In genomic region chr1:202710070-202711025, GRCh38 we compare ENCODE assay signal across 8 cellular contexts. TPM values are rescaled to one million over a fixed set of nuclear protein-coding genes. Genes with fewer than 3 reads are reported as not detected.
DNase-seq lines count a peak whose midpoint lies in the region; ATAC-seq, FAIRE-seq and TF ChIP-seq lines count a peak whose summit lies in the region.

SYT2 (minus strand) TSS chr1:202710454; CDS start chr1:202605772, 104,682 bp downstream.

- no peak within 1 kb of the TSS for H3K27ac ChIP-seq in ACC112 (ENCODE audit: low read depth, low read length)
- H3K27ac ChIP-seq in small intestine (ENCODE audit: low read depth in 1 of 2, low read length in 1 of 2), result no peak within 1 kb of the TSS

- no peak within 1 kb of the TSS for H3K27ac Mint-ChIP-seq in activated T-cell treated with anti-CD3 and anti-CD28 coated beads, Interleukin-2, amount 50 U/mL, for 72 hours

- H3K27me3 ChIP-seq in ACC112 (ENCODE audit: insufficient read depth, low read length) (peaks cover 85% of the 10 kb centered on the region), small intestine (ENCODE audit: control insufficient read depth in 2 of 2, insufficient read depth in 2 of 2, low read length in 2 of 2) (peaks cover 0 to 37% of the 10 kb centered on the region in 2 donors)

- no peaks in the 10 kb centered on the region for H3K36me3 ChIP-seq in ACC112 (ENCODE audit: insufficient read depth, low read length)
- H3K36me3 ChIP-seq in small intestine (ENCODE audit: control insufficient read depth in 2 of 2, insufficient read depth in 2 of 2, low read length in 2 of 2), result no peaks in the 10 kb centered on the region

- H3K4me3 Mint-ChIP-seq in activated T-cell treated with anti-CD3 and anti-CD28 coated beads, Interleukin-2, amount 50 U/mL, for 72 hours, result peak within 1 kb of the TSS; percentile 34 to 35

- WGBS in small intestine, 3 donors, result 4 to 5% (median 5%) methylated on average over 52 to 63 of the region's 63 CpGs

- no peaks in the 10 kb centered on the region for H3K9me3 Mint-ChIP-seq in activated T-cell treated with anti-CD3 and anti-CD28 coated beads, Interleukin-2, amount 50 U/mL, for 72 hours

- no peaks in the 10 kb centered on the region for H3K4me1 Mint-ChIP-seq in activated T-cell treated with anti-CD3 and anti-CD28 coated beads, Interleukin-2, amount 50 U/mL, for 72 hours (ENCODE audit: low read depth)

- no peaks in the 10 kb centered on the region for H3K36me3 Mint-ChIP-seq in activated T-cell treated with anti-CD3 and anti-CD28 coated beads, Interleukin-2, amount 50 U/mL, for 72 hours (ENCODE audit: insufficient read depth in 2 of 2)

- FAIRE-seq in small intestine (lab: Jason Lieb, UNC), result no peak

- H3K4me1 ChIP-seq in ACC112 (ENCODE audit: control insufficient read depth, insufficient read depth, low read length, unreplicated experiment) (peaks cover 4% of the 10 kb centered on the region), small intestine (ENCODE audit: control insufficient read depth in 2 of 2, insufficient read depth in 1 of 2, low read depth in 1 of 2, low read length in 1 of 2) (peaks cover 0 to 4% of the 10 kb centered on the region in 2 donors)

- peaks cover 73% of the 10 kb centered on the region for H3K27me3 Mint-ChIP-seq in activated T-cell treated with anti-CD3 and anti-CD28 coated beads, Interleukin-2, amount 50 U/mL, for 72 hours (ENCODE audit: low read depth)

- H3K79me2 ChIP-seq in ACC112 (ENCODE audit: control insufficient read depth, insufficient read depth, low read length, unreplicated experiment), result no peaks in the 10 kb centered on the region

- no peaks in the 10 kb centered on the region for H3K9me3 ChIP-seq in small intestine (ENCODE audit: control insufficient read depth, low read depth)

- peak within 1 kb of the TSS; percentile 31 for H3K4me3 ChIP-seq in ACC112 (ENCODE audit: low read depth, low read length)
- H3K4me3 ChIP-seq in HFF-Myc (replicated peaks; ENCODE audit: low read depth, low read length), result peak within 1 kb of the TSS; percentile 17; the same call in 1 of the 2 replicates
- H3K4me3 ChIP-seq in iPS-11a (ENCODE audit: low read depth, low read length), result peak within 1 kb of the TSS; percentile 73
- peak within 1 kb of the TSS in 1 of 2 donors; percentile 11 for H3K4me3 ChIP-seq in small intestine (ENCODE audit: low read depth in 1 of 2, low read length in 2 of 2)

- DNase-seq in HFF-Myc (ENCODE audit: extremely low read depth, low read depth) (no peak), small intestine (peak; percentile 9), globus pallidus (ENCODE audit: low spot score) (no peak), amniotic stem cell (lab: John Stamatoyannopoulos, UW) (no peak)
- peak; percentile 18 for DNase-seq in activated T-cell treated with anti-CD3 and anti-CD28 coated beads, Interleukin-2, amount 50 U/mL, for 72 hours

- ATAC-seq in activated T-cell treated with anti-CD3 and anti-CD28 coated beads, Interleukin-2, amount 50 U/mL, for 72 hours (replicated peaks in 1 of 2), result peak; percentile 43 to 58
- ATAC-seq in GM18520 (IDR thresholded peaks at IDR 0.05; ENCODE audit: unreplicated experiment), result no peak

- TF ChIP-seq CTCF in HFF-Myc (IDR thresholded peaks at IDR 0.05; ENCODE audit: low read depth, low read length, missing control alignments), result no peak

- H2AFZ ChIP-seq in ACC112 (ENCODE audit: low read length, unreplicated experiment), result no peak within 1 kb of the TSS

RNA-seq across cellular contexts. Expression of gene SYT2, which starts in this region (rescaled TPM):
- under 1 TPM in 1 of 2 donors, not detected in 1; 0.02 TPM for total RNA-seq in activated T-cell treated with anti-CD3 and anti-CD28 coated beads, Interleukin-2, amount 50 U/mL, for 72 hours
- polyA plus RNA-seq in small intestine, result under 1 TPM in 1 of 3 donors, not detected in 2; 0.03 TPM

Comparison
In these comparisons a context has a peak if more than half of its experiments do, and no peak if none do; other contexts are left out.
1. Peak in DNase-seq and ATAC-seq in activated T-cell treated with anti-CD3 and anti-CD28 coated beads, Interleukin-2, amount 50 U/mL, for 72 hours; RNA of the gene not detected or under 1 TPM.
2. Peak in DNase-seq in small intestine; RNA of the gene not detected or under 1 TPM.